Comparison of ENCODE assay signal across 1 cellular context in the genomic region with DNA sequence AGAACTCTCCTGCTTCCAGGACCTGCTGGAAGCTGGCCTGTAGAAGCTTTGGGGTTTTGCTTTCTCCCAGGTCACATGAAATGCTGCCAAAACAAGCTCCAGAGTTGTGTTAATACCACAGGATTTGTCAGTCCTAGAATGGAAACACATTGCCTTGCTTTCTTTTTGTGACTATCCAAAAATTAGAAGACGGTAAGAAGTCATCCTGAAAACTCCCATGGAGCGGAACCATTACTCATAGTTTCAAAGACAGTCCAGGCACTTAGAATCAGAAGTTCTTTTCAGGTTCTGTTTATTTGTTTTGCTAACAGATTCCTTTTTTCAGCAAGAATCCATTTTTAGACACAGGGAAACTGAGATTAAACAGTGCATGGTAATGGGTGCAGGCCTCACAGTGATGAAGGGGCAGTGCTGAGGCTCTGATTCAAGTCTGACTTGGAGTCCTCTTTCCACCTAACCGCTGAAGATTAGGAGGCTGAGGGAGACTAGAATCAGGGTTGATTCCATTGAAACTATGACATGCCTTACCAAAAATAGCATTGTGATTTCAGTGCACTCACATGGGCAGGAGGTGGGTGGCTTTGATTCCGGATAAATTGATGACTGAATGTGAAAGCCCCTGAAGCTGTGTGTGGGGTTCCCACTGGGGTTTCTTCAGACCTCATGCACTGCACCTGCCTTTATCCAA.
TF ChIP-seq lines count a peak whose summit lies in the region.

No MANE protein-coding gene starts in this region.

TF ChIP-seq in SK-N-SH, 30 proteins besides CTCF, POLR2A, EP300 and RAD21 (continued from another document):
- TF ChIP-seq, protein P1, sequence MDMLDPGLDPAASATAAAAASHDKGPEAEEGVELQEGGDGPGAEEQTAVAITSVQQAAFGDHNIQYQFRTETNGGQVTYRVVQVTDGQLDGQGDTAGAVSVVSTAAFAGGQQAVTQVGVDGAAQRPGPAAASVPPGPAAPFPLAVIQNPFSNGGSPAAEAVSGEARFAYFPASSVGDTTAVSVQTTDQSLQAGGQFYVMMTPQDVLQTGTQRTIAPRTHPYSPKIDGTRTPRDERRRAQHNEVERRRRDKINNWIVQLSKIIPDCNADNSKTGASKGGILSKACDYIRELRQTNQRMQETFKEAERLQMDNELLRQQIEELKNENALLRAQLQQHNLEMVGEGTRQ (IDR thresholded peaks at IDR 0.05; ENCODE audit: borderline replicate concordance, low read depth, low read length), result no peak
- TF ChIP-seq TEAD4 (IDR thresholded peaks at IDR 0.05; ENCODE audit: borderline replicate concordance, insufficient read depth) (no peak), POLR2AphosphoS5 (IDR thresholded peaks at IDR 0.05; ENCODE audit: low read depth, low read length) (no peak), CHD2 (IDR thresholded peaks at IDR 0.05; ENCODE audit: low read length, partially characterized antibody) (no peak), NFIC (IDR thresholded peaks at IDR 0.05; ENCODE audit: borderline replicate concordance) (no peak), RFX5 (IDR thresholded peaks at IDR 0.05; ENCODE audit: low read length) (no peak), GATA2 (CRISPR knock-in tag; IDR thresholded peaks at IDR 0.05) (no peak), JUND (IDR thresholded peaks at IDR 0.05) (no peak), MXI1 (IDR thresholded peaks at IDR 0.05; ENCODE audit: low read depth, low read length) (no peak), FOXJ3 (CRISPR knock-in tag; IDR thresholded peaks at IDR 0.05) (no peak)
- TF ChIP-seq, protein P2, sequence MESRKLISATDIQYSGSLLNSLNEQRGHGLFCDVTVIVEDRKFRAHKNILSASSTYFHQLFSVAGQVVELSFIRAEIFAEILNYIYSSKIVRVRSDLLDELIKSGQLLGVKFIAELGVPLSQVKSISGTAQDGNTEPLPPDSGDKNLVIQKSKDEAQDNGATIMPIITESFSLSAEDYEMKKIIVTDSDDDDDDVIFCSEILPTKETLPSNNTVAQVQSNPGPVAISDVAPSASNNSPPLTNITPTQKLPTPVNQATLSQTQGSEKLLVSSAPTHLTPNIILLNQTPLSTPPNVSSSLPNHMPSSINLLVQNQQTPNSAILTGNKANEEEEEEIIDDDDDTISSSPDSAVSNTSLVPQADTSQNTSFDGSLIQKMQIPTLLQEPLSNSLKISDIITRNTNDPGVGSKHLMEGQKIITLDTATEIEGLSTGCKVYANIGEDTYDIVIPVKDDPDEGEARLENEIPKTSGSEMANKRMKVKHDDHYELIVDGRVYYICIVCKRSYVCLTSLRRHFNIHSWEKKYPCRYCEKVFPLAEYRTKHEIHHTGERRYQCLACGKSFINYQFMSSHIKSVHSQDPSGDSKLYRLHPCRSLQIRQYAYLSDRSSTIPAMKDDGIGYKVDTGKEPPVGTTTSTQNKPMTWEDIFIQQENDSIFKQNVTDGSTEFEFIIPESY (IDR thresholded peaks at IDR 0.05; ENCODE audit: borderline replicate concordance, low read depth), result no peak
- TF ChIP-seq, protein P3, sequence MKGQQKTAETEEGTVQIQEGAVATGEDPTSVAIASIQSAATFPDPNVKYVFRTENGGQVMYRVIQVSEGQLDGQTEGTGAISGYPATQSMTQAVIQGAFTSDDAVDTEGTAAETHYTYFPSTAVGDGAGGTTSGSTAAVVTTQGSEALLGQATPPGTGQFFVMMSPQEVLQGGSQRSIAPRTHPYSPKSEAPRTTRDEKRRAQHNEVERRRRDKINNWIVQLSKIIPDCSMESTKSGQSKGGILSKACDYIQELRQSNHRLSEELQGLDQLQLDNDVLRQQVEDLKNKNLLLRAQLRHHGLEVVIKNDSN (IDR thresholded peaks at IDR 0.05; ENCODE audit: borderline replicate concordance, low read depth), result no peak
- TF ChIP-seq, protein P4, sequence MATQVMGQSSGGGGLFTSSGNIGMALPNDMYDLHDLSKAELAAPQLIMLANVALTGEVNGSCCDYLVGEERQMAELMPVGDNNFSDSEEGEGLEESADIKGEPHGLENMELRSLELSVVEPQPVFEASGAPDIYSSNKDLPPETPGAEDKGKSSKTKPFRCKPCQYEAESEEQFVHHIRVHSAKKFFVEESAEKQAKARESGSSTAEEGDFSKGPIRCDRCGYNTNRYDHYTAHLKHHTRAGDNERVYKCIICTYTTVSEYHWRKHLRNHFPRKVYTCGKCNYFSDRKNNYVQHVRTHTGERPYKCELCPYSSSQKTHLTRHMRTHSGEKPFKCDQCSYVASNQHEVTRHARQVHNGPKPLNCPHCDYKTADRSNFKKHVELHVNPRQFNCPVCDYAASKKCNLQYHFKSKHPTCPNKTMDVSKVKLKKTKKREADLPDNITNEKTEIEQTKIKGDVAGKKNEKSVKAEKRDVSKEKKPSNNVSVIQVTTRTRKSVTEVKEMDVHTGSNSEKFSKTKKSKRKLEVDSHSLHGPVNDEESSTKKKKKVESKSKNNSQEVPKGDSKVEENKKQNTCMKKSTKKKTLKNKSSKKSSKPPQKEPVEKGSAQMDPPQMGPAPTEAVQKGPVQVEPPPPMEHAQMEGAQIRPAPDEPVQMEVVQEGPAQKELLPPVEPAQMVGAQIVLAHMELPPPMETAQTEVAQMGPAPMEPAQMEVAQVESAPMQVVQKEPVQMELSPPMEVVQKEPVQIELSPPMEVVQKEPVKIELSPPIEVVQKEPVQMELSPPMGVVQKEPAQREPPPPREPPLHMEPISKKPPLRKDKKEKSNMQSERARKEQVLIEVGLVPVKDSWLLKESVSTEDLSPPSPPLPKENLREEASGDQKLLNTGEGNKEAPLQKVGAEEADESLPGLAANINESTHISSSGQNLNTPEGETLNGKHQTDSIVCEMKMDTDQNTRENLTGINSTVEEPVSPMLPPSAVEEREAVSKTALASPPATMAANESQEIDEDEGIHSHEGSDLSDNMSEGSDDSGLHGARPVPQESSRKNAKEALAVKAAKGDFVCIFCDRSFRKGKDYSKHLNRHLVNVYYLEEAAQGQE (IDR thresholded peaks at IDR 0.05; ENCODE audit: low read depth, low read length), result no peak
TF ChIP-seq in SK-N-SH: peak in this region for 0.
